ENCODE assay signal across 9 cellular contexts in the genomic region with DNA sequence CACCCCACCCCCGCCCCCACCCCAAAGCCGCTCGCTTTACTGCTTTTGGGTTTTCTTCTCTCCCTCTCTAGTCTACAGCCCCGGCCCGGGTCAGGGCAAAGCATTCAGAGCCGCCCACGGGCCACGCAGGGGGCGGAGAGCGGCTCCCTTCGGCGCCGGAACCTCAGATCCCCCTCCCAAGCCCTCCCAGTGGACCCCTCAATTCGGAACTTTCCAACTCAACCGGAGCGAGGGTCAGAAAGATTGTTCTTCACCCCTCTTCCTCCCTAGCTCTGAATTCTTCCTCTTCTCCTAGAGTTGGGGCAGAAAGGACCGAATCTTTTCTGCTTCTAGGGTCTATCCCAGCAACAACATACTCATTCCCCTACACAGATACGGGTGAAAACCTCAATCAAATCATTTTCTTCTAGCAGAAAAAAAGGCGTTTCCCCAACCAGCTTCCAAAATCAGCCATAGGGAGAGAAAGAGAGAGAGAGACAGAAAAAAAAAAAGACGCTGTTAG. TPM values are rescaled to one million over a fixed set of nuclear protein-coding genes. Genes with fewer than 3 reads are reported as not detected.
DNase-seq lines count a peak whose midpoint lies in the region; ATAC-seq, FAIRE-seq and TF ChIP-seq lines count a peak whose summit lies in the region.
"Had no signal": no experiment of that assay in that cellular context is flagged by ENCODE, and none has a peak within 500 bp of the region (broad histone marks: within the 10 kb centered on the region; RNA-seq: fewer than 3 reads in every experiment).

No MANE protein-coding gene starts in this region.

- in situ Hi-C loops in HAP-1 (cut with MboI; ENCODE audit: low sequenced_read_pairs) = loop anchor here (5.0 kb wide), 1 partner anchor 33 kb away; the partner anchor contains the start of gene HOXB4

- H3K27me3 Mint-ChIP-seq in activated CD4-positive, alpha-beta memory T cell treated with anti-CD3 and anti-CD28 coated beads for 36 hours = peaks cover 18% of the 10 kb centered on the region

- TF ChIP-seq POLR2A in gastroesophageal sphincter (IDR thresholded peaks at IDR 0.05) (no peak), sigmoid colon (IDR thresholded peaks at IDR 0.05) (no peak), H54 (IDR thresholded peaks at IDR 0.05; ENCODE audit: low read depth, low read length) (no peak)

- intact Hi-C loops in activated CD4-positive, alpha-beta memory T cell treated with anti-CD3 and anti-CD28 coated beads for 36 hours (cut with micrococcal nuclease) = loop anchor here (5.0 kb wide), 1 partner anchor 33 kb away; the partner anchor contains the start of gene HOXB4
- intact Hi-C loops in sigmoid colon (cut with DNase I) = loop anchor here (2.0 kb wide), 1 partner anchor 33 kb away; no protein-coding TSS in a partner anchor

- no peak for ATAC-seq in gastroesophageal sphincter

- CTCF ChIA-PET in activated CD4-positive, alpha-beta memory T cell treated with anti-CD3 and anti-CD28 coated beads for 36 hours (lab: Charles Lee) = interaction anchor here (0.7 to 1.2 kb wide), 2 partner anchors 11 to 281 kb away, joined by 3 to 4 read pairs; no protein-coding TSS in a partner anchor

- no peak for FAIRE-seq in H54 (lab: Jason Lieb, UNC)

- H3K4me1 ChIP-seq in HAP-1 = peaks cover 45% of the 10 kb centered on the region
- H3K4me1 ChIP-seq in gastroesophageal sphincter = peaks cover 11 to 62% (median 42%) of the 10 kb centered on the region in 3 donors
- peaks cover 0 to 58% (median 55%) of the 10 kb centered on the region in 4 donors for H3K4me1 ChIP-seq in sigmoid colon

- no peaks in the 10 kb centered on the region for H3K27me3 ChIP-seq in HAP-1 (ENCODE audit: low read depth)
- no peaks in the 10 kb centered on the region for H3K27me3 ChIP-seq in gastroesophageal sphincter
- no peaks in the 10 kb centered on the region for H3K27me3 ChIP-seq in sigmoid colon

- DNase-seq in HAP-1 (ENCODE audit: low spot score in 2 of 2) (no peak), sigmoid colon (no peak), SW480 (ENCODE audit: low spot score) (no peak), H54 (ENCODE audit: insufficient read length, low spot score) (no peak), amniotic stem cell (lab: John Stamatoyannopoulos, UW) (no peak), A172 (ENCODE audit: low spot score) (no peak)
- DNase-seq in activated CD4-positive, alpha-beta memory T cell treated with anti-CD3 and anti-CD28 coated beads for 36 hours = peak; percentile 62

- POLR2A ChIA-PET in activated CD4-positive, alpha-beta memory T cell treated with anti-CD3 and anti-CD28 coated beads for 36 hours (lab: Charles Lee) = interaction anchor here (0.6 to 1.2 kb wide), 2 partner anchors 12 to 34 kb away, joined by 3 read pairs; no protein-coding TSS in a partner anchor

- H3K36me3 Mint-ChIP-seq in activated CD4-positive, alpha-beta memory T cell treated with anti-CD3 and anti-CD28 coated beads for 36 hours = peaks cover 11% of the 10 kb centered on the region

- H3K4me1 Mint-ChIP-seq in activated CD4-positive, alpha-beta memory T cell treated with anti-CD3 and anti-CD28 coated beads for 36 hours (ENCODE audit: low read depth) = peaks cover 40% of the 10 kb centered on the region

- H3K36me3 ChIP-seq in HAP-1 (replicated peaks) = peaks cover 15% of the 10 kb centered on the region
- peaks cover 0 to 5% of the 10 kb centered on the region in 2 donors for H3K36me3 ChIP-seq in gastroesophageal sphincter
- peaks cover 0 to 6% (median 2%) of the 10 kb centered on the region in 4 donors for H3K36me3 ChIP-seq in sigmoid colon

- H3K27ac ChIP-seq in gastroesophageal sphincter (peak overlapping the region; percentile 90 to 98 (median 96)), sigmoid colon (peak overlapping the region; percentile 94 to 99 (median 96))

- TF ChIP-seq CTCF in gastroesophageal sphincter (IDR thresholded peaks at IDR 0.05) (no peak), sigmoid colon (IDR thresholded peaks at IDR 0.05) (no peak)

- H3K9me3 Mint-ChIP-seq in activated CD4-positive, alpha-beta memory T cell treated with anti-CD3 and anti-CD28 coated beads for 36 hours = no peaks in the 10 kb centered on the region

- no peak for TF ChIP-seq EP300 in gastroesophageal sphincter (IDR thresholded peaks at IDR 0.05)
- TF ChIP-seq EP300 in sigmoid colon (IDR thresholded peaks at IDR 0.05) = no peak

- H3K9me3 ChIP-seq in HAP-1 (no peaks in the 10 kb centered on the region), gastroesophageal sphincter (no peaks in the 10 kb centered on the region), sigmoid colon (no peaks in the 10 kb centered on the region)

- peak overlapping the region; percentile 84 for H3K4me3 Mint-ChIP-seq in activated CD4-positive, alpha-beta memory T cell treated with anti-CD3 and anti-CD28 coated beads for 36 hours

- H3K4me3 ChIP-seq in HAP-1 = peak overlapping the region; percentile 68
- peak overlapping the region; percentile 73 to 81 for H3K4me3 ChIP-seq in gastroesophageal sphincter
- peak overlapping the region; percentile 72 to 87 (median 84) for H3K4me3 ChIP-seq in sigmoid colon

- H3K27ac Mint-ChIP-seq in activated CD4-positive, alpha-beta memory T cell treated with anti-CD3 and anti-CD28 coated beads for 36 hours = peak overlapping the region; percentile 96

- WGBS in gastroesophageal sphincter (ENCODE audit: low coverage in 1 of 2), 2 donors = 0 to 2% methylated on average over 2 to 11 of the region's 20 CpGs
- WGBS in sigmoid colon, 2 donors = 21 to 24% methylated on average over 20 of the region's 20 CpGs

RNA-seq across cellular contexts. Expression of gene HOXB2, which starts 1.0 kb away (rescaled TPM):
- total RNA-seq in activated CD4-positive, alpha-beta memory T cell treated with anti-CD3 and anti-CD28 coated beads for 36 hours = 10 to 100 TPM; 13.3 to 16.8 TPM
- total RNA-seq in gastroesophageal sphincter (10 to 100 TPM; 28.7 to 65.2 (median 38.8) TPM), sigmoid colon (10 to 100 TPM; 44.9 to 86.1 (median 63.6) TPM)
- polyA plus RNA-seq in sigmoid colon = 1 to 10 TPM; 1.6 to 7.8 (median 3.0) TPM
- 27.0 and 30.6 TPM in 2 replicates for total RNA-seq in A172 (2014; rRNA removed; shearing (Covaris generic))

RNA-seq across cellular contexts. Expression of gene HOXB1, which starts 13.1 kb away (rescaled TPM):
- not detected for total RNA-seq in activated CD4-positive, alpha-beta memory T cell treated with anti-CD3 and anti-CD28 coated beads for 36 hours
- total RNA-seq in gastroesophageal sphincter (not detected), sigmoid colon (under 1 TPM in 1 of 4 donors, not detected in 3; 0.27 TPM)
- under 1 TPM in 2 of 3 donors, not detected in 1; 0.60 to 0.92 TPM for polyA plus RNA-seq in sigmoid colon
- total RNA-seq in A172 (2014; rRNA removed; shearing (Covaris generic)) = not detected in 2 replicates
- total RNA-seq: myocyte had no signal

RNA-seq across cellular contexts. Expression of gene HOXB4, which starts 34.2 kb away (rescaled TPM):
- 1 to 10 TPM; 2.3 TPM for total RNA-seq in activated CD4-positive, alpha-beta memory T cell treated with anti-CD3 and anti-CD28 coated beads for 36 hours
- 10 to 100 TPM in 1 of 4 donors, 1 to 10 TPM in 3; 3.0 to 12.9 (median 6.9) TPM for total RNA-seq in gastroesophageal sphincter
- 1 to 10 TPM; 4.6 to 8.3 (median 5.4) TPM for total RNA-seq in sigmoid colon
- 1 to 10 TPM in 2 of 3 donors, under 1 TPM in 1; 0.23 to 2.7 (median 1.2) TPM for polyA plus RNA-seq in sigmoid colon
- 5.1 and 6.3 TPM in 2 replicates for total RNA-seq in A172 (2014; rRNA removed; shearing (Covaris generic))

RNA-seq across cellular contexts. Expression of gene HOXB3, which starts 46.1 kb away (rescaled TPM):
- 1 to 10 TPM; 2.6 TPM for total RNA-seq in activated CD4-positive, alpha-beta memory T cell treated with anti-CD3 and anti-CD28 coated beads for 36 hours
- total RNA-seq in gastroesophageal sphincter (10 to 100 TPM; 11.4 to 48.7 (median 24.2) TPM), sigmoid colon (10 to 100 TPM; 25.3 to 64.3 (median 30.1) TPM)
- polyA plus RNA-seq in sigmoid colon = 10 to 100 TPM in 2 of 3 donors, 1 to 10 TPM in 1; 6.2 to 16.7 (median 10.2) TPM
- total RNA-seq in A172 (2014; rRNA removed; shearing (Covaris generic)) = 20.1 and 24.1 TPM in 2 replicates

RNA-seq across cellular contexts. Expression of gene HOXB5, which starts 49.7 kb away (rescaled TPM):
- not detected for total RNA-seq in activated CD4-positive, alpha-beta memory T cell treated with anti-CD3 and anti-CD28 coated beads for 36 hours
- total RNA-seq in gastroesophageal sphincter (1 to 10 TPM in 3 of 4 donors, under 1 TPM in 1; 0.27 to 2.7 (median 1.4) TPM), sigmoid colon (1 to 10 TPM; 1.5 to 2.5 (median 2.1) TPM)
- polyA plus RNA-seq in sigmoid colon = 10 to 100 TPM in 1 of 3 donors, 1 to 10 TPM in 2; 3.2 to 13.9 (median 4.2) TPM
- 2.0 and 2.4 TPM in 2 replicates for total RNA-seq in A172 (2014; rRNA removed; shearing (Covaris generic))
